ENCODE assay signal across 19 cellular contexts in the genomic region with DNA sequence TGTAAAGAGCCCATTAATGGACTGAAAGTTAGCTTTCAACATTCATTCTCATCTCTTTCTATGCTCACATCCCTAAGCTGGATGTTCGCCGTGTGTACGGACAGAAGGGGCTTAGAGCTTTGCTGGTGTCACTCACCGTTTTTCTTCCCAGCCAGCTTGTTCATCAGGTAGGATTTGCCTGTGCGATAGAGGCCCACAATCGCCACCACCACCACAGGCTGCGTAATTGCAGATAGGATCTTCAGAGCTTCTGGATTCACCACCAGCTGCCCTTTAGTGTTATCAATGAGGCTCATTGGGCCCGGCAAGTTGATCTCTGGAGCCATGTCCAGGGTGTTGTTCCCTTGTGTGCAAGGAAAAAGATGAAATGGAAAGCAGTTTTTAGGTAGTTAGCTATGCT. TPM values are rescaled to one million over a fixed set of nuclear protein-coding genes. Genes with fewer than 3 reads are reported as not detected.
DNase-seq lines count a peak whose midpoint lies in the region; ATAC-seq and TF ChIP-seq lines count a peak whose summit lies in the region.
"Had no signal": no experiment of that assay in that cellular context is flagged by ENCODE, and none has a peak within 500 bp of the region (broad histone marks: within the 10 kb centered on the region; RNA-seq: fewer than 3 reads in every experiment).

No MANE protein-coding gene starts in this region.

- CTCF ChIA-PET in activated CD4-positive, alpha-beta T cell treated with anti-CD3 and anti-CD28 coated beads for 36 hours (lab: Charles Lee), result interaction anchor here (1.0 to 1.4 kb wide), 7 partner anchors 15 to 237 kb away, joined by 3 to 5 read pairs (median 3); no protein-coding TSS in a partner anchor

- no peaks in the 10 kb centered on the region for H3K27me3 ChIP-seq in CD4-positive, CD25-positive, alpha-beta regulatory T cell (ENCODE audit: control insufficient read depth, insufficient read depth, low read length)
- no peaks in the 10 kb centered on the region for H3K27me3 ChIP-seq in WERI-Rb-1 (ENCODE audit: insufficient read depth, low read depth, severe bottlenecking)
- H3K27me3 ChIP-seq in uterus, result no peaks in the 10 kb centered on the region
- H3K27me3 ChIP-seq: BLaER1 treated with 17β-estradiol and CSF1 and Interleukin-3, amounts not matched to agents 10 nM and 100 nM; SJSA1 had no signal

- no peak overlapping the region for H3K27ac ChIP-seq in CD4-positive, CD25-positive, alpha-beta regulatory T cell (ENCODE audit: insufficient read depth, low read length, poor library complexity, severe bottlenecking)
- H3K27ac ChIP-seq in WERI-Rb-1, result no peak overlapping the region
- no peak overlapping the region for H3K27ac ChIP-seq in uterus
- H3K27ac ChIP-seq: BLaER1 treated with 17β-estradiol and CSF1 and Interleukin-3, amounts not matched to agents 10 nM and 100 nM; SJSA1 had no signal

- peaks cover 64% of the 10 kb centered on the region for H3K36me3 ChIP-seq in CD4-positive, CD25-positive, alpha-beta regulatory T cell (ENCODE audit: control insufficient read depth, insufficient read depth, low read length)
- H3K36me3 ChIP-seq in WERI-Rb-1 (no peaks in the 10 kb centered on the region), uterus (no peaks in the 10 kb centered on the region)

- POLR2A ChIA-PET in activated CD4-positive, alpha-beta T cell treated with anti-CD3 and anti-CD28 coated beads for 36 hours (lab: Charles Lee), result no interaction called here
- POLR2A ChIA-PET in naive thymus-derived CD8-positive, alpha-beta T cell (lab: Charles Lee), result interaction anchor here (0.5 kb wide), 1 partner anchor 387 kb away, joined by 3 read pairs; no protein-coding TSS in a partner anchor

- no peak for ATAC-seq in activated CD4-positive, alpha-beta T cell treated with anti-CD3 and anti-CD28 coated beads for 36 hours
- no peak for ATAC-seq in CD4-positive, CD25-positive, alpha-beta regulatory T cell (ENCODE audit: low read depth in 2 of 2)
- ATAC-seq in naive thymus-derived CD8-positive, alpha-beta T cell, result no peak
- ATAC-seq in GM19455 (IDR thresholded peaks at IDR 0.05; ENCODE audit: unreplicated experiment), result no peak

- H3K4me3 ChIP-seq in CD4-positive, CD25-positive, alpha-beta regulatory T cell (ENCODE audit: low read depth, low read length), result peak overlapping the region; percentile 100
- H3K4me3 ChIP-seq in WERI-Rb-1 (ENCODE audit: low read depth, low read length) (no peak overlapping the region), uterus (no peak overlapping the region)
- H3K4me3 ChIP-seq: BLaER1 treated with 17β-estradiol and CSF1 and Interleukin-3, amounts not matched to agents 10 nM and 100 nM; SJSA1 had no signal

- intact Hi-C loops in activated CD4-positive, alpha-beta T cell treated with anti-CD3 and anti-CD28 coated beads for 36 hours (cut with DNase I, micrococcal nuclease), result no loop called here
- intact Hi-C loops in uterus (cut with DNase I; ENCODE audit: low total_unique reads), result no loop called here

- H3K27me3 Mint-ChIP-seq in activated CD4-positive, alpha-beta T cell treated with anti-CD3 and anti-CD28 coated beads for 36 hours, result no peaks in the 10 kb centered on the region
- H3K27me3 Mint-ChIP-seq in CD4-positive, CD25-positive, alpha-beta regulatory T cell, result no peaks in the 10 kb centered on the region
- no peaks in the 10 kb centered on the region for H3K27me3 Mint-ChIP-seq in naive thymus-derived CD8-positive, alpha-beta T cell

- no peaks in the 10 kb centered on the region for H3K9me3 ChIP-seq in CD4-positive, CD25-positive, alpha-beta regulatory T cell (ENCODE audit: control insufficient read depth in 2 of 2, low read length in 2 of 2)
- H3K9me3 ChIP-seq in WERI-Rb-1 (ENCODE audit: severe bottlenecking) (no peaks in the 10 kb centered on the region), uterus (no peaks in the 10 kb centered on the region)
- H3K9me3 ChIP-seq: BLaER1 treated with 17β-estradiol and CSF1 and Interleukin-3, amounts not matched to agents 10 nM and 100 nM; Caco-2; SJSA1 had no signal

- TF ChIP-seq CTCF in WERI-Rb-1 (IDR thresholded peaks at IDR 0.05; ENCODE audit: low read depth, low read length), result no peak
- TF ChIP-seq CTCF in uterus (IDR thresholded peaks at IDR 0.05), result no peak

- H3K9me3 Mint-ChIP-seq in activated CD4-positive, alpha-beta T cell treated with anti-CD3 and anti-CD28 coated beads for 36 hours (ENCODE audit: low read depth), result no peaks in the 10 kb centered on the region
- no peaks in the 10 kb centered on the region for H3K9me3 Mint-ChIP-seq in CD4-positive, CD25-positive, alpha-beta regulatory T cell
- H3K9me3 Mint-ChIP-seq in naive thymus-derived CD8-positive, alpha-beta T cell, result no peaks in the 10 kb centered on the region

- H3K4me1 ChIP-seq in CD4-positive, CD25-positive, alpha-beta regulatory T cell (ENCODE audit: control insufficient read depth, insufficient read depth, low read length, poor library complexity, severe bottlenecking), result peaks cover 66% of the 10 kb centered on the region
- H3K4me1 ChIP-seq in uterus, result no peaks in the 10 kb centered on the region
- H3K4me1 ChIP-seq: Caco-2 had no signal

- no peak for TF ChIP-seq POLR2A in uterus (IDR thresholded peaks at IDR 0.05)

- no peak overlapping the region for H3K27ac Mint-ChIP-seq in activated CD4-positive, alpha-beta T cell treated with anti-CD3 and anti-CD28 coated beads for 36 hours
- H3K27ac Mint-ChIP-seq in CD4-positive, CD25-positive, alpha-beta regulatory T cell, result peak overlapping the region in 1 of 3 donors; percentile 9
- peak overlapping the region in 7 of 10 donors; percentile 30 to 100 (median 61) for H3K27ac Mint-ChIP-seq in naive thymus-derived CD8-positive, alpha-beta T cell

- DNase-seq in activated CD4-positive, alpha-beta T cell treated with anti-CD3 and anti-CD28 coated beads for 36 hours, result no peak
- no peak for DNase-seq in activated CD4-positive, alpha-beta T cell treated with anti-CD3 and anti-CD28 coated beads for 4 hours
- no peak for DNase-seq in CD4-positive, CD25-positive, alpha-beta regulatory T cell
- DNase-seq in WERI-Rb-1 (peak; percentile 35), NCI-H524 (lab: John Stamatoyannopoulos, UW) (no peak), uterus (no peak)
- no peak for DNase-seq in naive thymus-derived CD8-positive, alpha-beta T cell
- DNase-seq: 8988T, Caco-2, DMS153, KG1, NCI-H1436, NCI-H2029, NCI-H774 had no signal

- peaks cover 45% of the 10 kb centered on the region for H3K36me3 Mint-ChIP-seq in activated CD4-positive, alpha-beta T cell treated with anti-CD3 and anti-CD28 coated beads for 36 hours (ENCODE audit: low read depth)
- H3K36me3 Mint-ChIP-seq in CD4-positive, CD25-positive, alpha-beta regulatory T cell, result peaks cover 28% of the 10 kb centered on the region
- H3K36me3 Mint-ChIP-seq in naive thymus-derived CD8-positive, alpha-beta T cell, result peaks cover 0 to 24% (median 20%) of the 10 kb centered on the region in 3 donors

- H3K4me1 Mint-ChIP-seq in activated CD4-positive, alpha-beta T cell treated with anti-CD3 and anti-CD28 coated beads for 36 hours, result peaks cover 28% of the 10 kb centered on the region
- H3K4me1 Mint-ChIP-seq in CD4-positive, CD25-positive, alpha-beta regulatory T cell, result peaks cover 23 to 41% (median 31%) of the 10 kb centered on the region in 4 donors
- peaks cover 20 to 50% (median 34%) of the 10 kb centered on the region in 4 donors for H3K4me1 Mint-ChIP-seq in naive thymus-derived CD8-positive, alpha-beta T cell

- peak overlapping the region; percentile 87 for H3K4me3 Mint-ChIP-seq in activated CD4-positive, alpha-beta T cell treated with anti-CD3 and anti-CD28 coated beads for 36 hours
- H3K4me3 Mint-ChIP-seq in CD4-positive, CD25-positive, alpha-beta regulatory T cell, result peak overlapping the region; percentile 66 to 100 (median 96)
- peak overlapping the region in 3 of 10 donors; percentile 4 to 39 (median 17) for H3K4me3 Mint-ChIP-seq in naive thymus-derived CD8-positive, alpha-beta T cell

RNA-seq across cellular contexts. Expression of gene GBP2, which starts 4.3 kb away (rescaled TPM):
- total RNA-seq in activated CD4-positive, alpha-beta T cell treated with anti-CD3 and anti-CD28 coated beads for 36 hours, result 100 to 1,000 TPM; 253 to 294 TPM
- total RNA-seq in CD4-positive, CD25-positive, alpha-beta regulatory T cell, result 233 TPM
- polyA plus RNA-seq in CD4-positive, CD25-positive, alpha-beta regulatory T cell, result 100 to 1,000 TPM; 189 to 250 (median 234) TPM
- total RNA-seq in naive thymus-derived CD8-positive, alpha-beta T cell, result 100 to 1,000 TPM; 151 to 164 TPM
- polyA plus RNA-seq in naive thymus-derived CD8-positive, alpha-beta T cell, result 10 to 100 TPM; 86.0 to 98.3 (median 90.2) TPM
- total RNA-seq in uterus, result 10 to 100 TPM; 18.4 to 95.0 (median 50.5) TPM

RNA-seq across cellular contexts. Expression of gene GBP7, which starts 54.2 kb away (rescaled TPM):
- not detected for total RNA-seq in activated CD4-positive, alpha-beta T cell treated with anti-CD3 and anti-CD28 coated beads for 36 hours
- total RNA-seq in CD4-positive, CD25-positive, alpha-beta regulatory T cell, result 0.20 TPM
- polyA plus RNA-seq in CD4-positive, CD25-positive, alpha-beta regulatory T cell, result under 1 TPM in 1 of 4 donors, not detected in 3; 0.11 TPM
- total RNA-seq in naive thymus-derived CD8-positive, alpha-beta T cell, result under 1 TPM in 1 of 2 experiments, not detected in 1; 0.14 TPM
- not detected for polyA plus RNA-seq in naive thymus-derived CD8-positive, alpha-beta T cell
- total RNA-seq in uterus, result not detected
- total RNA-seq: Caco-2, H4, NCI-H460, SJSA1 had no signal

RNA-seq across cellular contexts. Expression of gene GBP1, which starts 56.6 kb away (rescaled TPM):
- total RNA-seq in activated CD4-positive, alpha-beta T cell treated with anti-CD3 and anti-CD28 coated beads for 36 hours, result 10 to 100 TPM; 67.6 to 79.9 TPM
- total RNA-seq in CD4-positive, CD25-positive, alpha-beta regulatory T cell, result 87.1 TPM
- polyA plus RNA-seq in CD4-positive, CD25-positive, alpha-beta regulatory T cell, result 100 to 1,000 TPM in 1 of 4 donors, 10 to 100 TPM in 3; 70.4 to 124 (median 93.6) TPM
- 10 to 100 TPM; 42.7 to 45.7 TPM for total RNA-seq in naive thymus-derived CD8-positive, alpha-beta T cell
- 10 to 100 TPM; 41.1 to 60.5 (median 44.7) TPM for polyA plus RNA-seq in naive thymus-derived CD8-positive, alpha-beta T cell
- 10 to 100 TPM; 57.9 to 86.6 (median 78.5) TPM for total RNA-seq in uterus
